Comparison of ENCODE assay signal across 29 cellular contexts in the genomic region with DNA sequence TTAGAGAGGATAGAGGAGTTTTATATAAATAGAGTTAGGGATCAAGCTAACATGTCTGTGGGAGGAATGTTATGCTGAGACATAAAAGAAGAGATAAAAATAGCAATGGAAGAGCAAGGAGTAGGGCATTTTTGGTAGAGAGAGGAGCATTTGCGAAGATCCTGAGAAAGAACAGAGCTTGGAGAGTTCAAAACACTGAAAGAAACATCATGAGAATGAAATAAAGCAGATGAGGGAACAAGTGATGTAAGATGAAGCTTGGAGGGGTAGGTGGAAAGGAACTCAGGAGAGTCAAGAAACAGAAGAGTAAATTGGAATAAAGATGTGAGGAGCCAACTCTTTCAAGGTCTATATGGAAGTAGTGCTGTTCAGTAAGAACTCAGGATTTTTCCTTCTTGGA.
"Had no signal": no experiment of that assay in that cellular context is flagged by ENCODE, and none has a peak within 500 bp of the region (broad histone marks: within the 10 kb centered on the region; RNA-seq: fewer than 3 reads in every experiment).

No MANE protein-coding gene starts in this region.

- H3K27ac ChIP-seq: esophagus squamous epithelium, WERI-Rb-1 had no signal

- H3K9me3 ChIP-seq: esophagus squamous epithelium had no signal

- H3K27me3 ChIP-seq: esophagus squamous epithelium had no signal

- H3K4me3 ChIP-seq: esophagus squamous epithelium had no signal

- FAIRE-seq: astrocyte, colon, frontal cortex had no signal

- DNase-seq: activated B cell treated with CpG ODN at 0.5 μM for 24 hours; activated CD4-positive, alpha-beta T cell treated with anti-CD3 and anti-CD28 coated beads for 48 hours; activated CD4-positive, alpha-beta T cell treated with anti-CD3 and anti-CD28 coated beads, Interleukin-2, amount 50 U/mL, for 1 hour; activated CD4-positive, alpha-beta T cell treated with anti-CD3 and anti-CD28 coated beads, Interleukin-2, amount 50 U/mL, for 48 hours; activated CD8-positive, alpha-beta memory T cell treated with anti-CD3 and anti-CD28 coated beads for 24 hours; activated CD8-positive, alpha-beta T cell treated with anti-CD3 and anti-CD28 coated beads for 36 hours; activated effector memory CD4-positive, alpha-beta T cell treated with Interleukin-2 at 50 U/mL for 16 hours; activated gamma-delta T cell treated with Interleukin-2 at 50 U/mL for 16 hours; activated naive CD4-positive, alpha-beta T cell treated with anti-CD3 and anti-CD28 coated beads, Interleukin-2, amount 50 U/mL, for 16 hours; activated naive CD4-positive, alpha-beta T cell treated with Interleukin-2 at 50 U/mL for 16 hours; activated T-cell treated with anti-CD3 and anti-CD28 coated beads, Interleukin-2, amount 50 U/mL, for 4 hours; amniotic stem cell; anterior cingulate cortex; caudate nucleus; cortex of kidney; dermis blood vessel endothelial cell; effector CD4-positive, alpha-beta T cell; effector memory CD8-positive, alpha-beta T cell; erythroblast; esophagus squamous epithelium; foreskin fibroblast; SW 1271; T-helper 1 cell; T-helper 17 cell; T1000; WERI-Rb-1 had no signal

- H3K36me3 ChIP-seq: esophagus squamous epithelium, WERI-Rb-1 had no signal
